In the genomic region with DNA sequence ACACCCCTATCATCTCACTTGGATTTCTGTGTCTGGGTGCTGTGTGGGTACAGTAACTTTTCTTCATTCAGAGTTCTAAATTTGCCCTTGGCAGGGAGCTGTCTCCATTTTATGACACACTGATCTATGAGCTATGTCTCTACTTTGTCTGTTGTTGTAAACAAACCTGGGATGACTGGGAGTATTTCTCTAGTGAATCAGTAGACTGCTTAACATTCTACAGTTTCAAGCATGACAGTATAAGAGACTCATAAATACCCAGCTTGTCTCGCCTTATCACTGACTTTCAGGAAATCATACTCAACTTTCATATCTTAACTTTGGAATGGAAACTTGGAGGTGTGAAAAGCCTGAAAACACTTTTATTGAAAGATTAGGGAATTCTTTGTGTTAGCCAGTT, we compare ENCODE assay signal across 1 cellular context.
TF ChIP-seq lines count a peak whose summit lies in the region.

No MANE protein-coding gene starts in this region.

TF ChIP-seq in IMR-90, 13 proteins besides CTCF, POLR2A, EP300 and RAD21 (continued from another document):
- TF ChIP-seq, protein P1, sequence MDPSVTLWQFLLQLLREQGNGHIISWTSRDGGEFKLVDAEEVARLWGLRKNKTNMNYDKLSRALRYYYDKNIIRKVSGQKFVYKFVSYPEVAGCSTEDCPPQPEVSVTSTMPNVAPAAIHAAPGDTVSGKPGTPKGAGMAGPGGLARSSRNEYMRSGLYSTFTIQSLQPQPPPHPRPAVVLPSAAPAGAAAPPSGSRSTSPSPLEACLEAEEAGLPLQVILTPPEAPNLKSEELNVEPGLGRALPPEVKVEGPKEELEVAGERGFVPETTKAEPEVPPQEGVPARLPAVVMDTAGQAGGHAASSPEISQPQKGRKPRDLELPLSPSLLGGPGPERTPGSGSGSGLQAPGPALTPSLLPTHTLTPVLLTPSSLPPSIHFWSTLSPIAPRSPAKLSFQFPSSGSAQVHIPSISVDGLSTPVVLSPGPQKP (IDR thresholded peaks at IDR 0.05; ENCODE audit: borderline replicate concordance, low read depth, low read length) = no peak
- TF ChIP-seq, protein P2, sequence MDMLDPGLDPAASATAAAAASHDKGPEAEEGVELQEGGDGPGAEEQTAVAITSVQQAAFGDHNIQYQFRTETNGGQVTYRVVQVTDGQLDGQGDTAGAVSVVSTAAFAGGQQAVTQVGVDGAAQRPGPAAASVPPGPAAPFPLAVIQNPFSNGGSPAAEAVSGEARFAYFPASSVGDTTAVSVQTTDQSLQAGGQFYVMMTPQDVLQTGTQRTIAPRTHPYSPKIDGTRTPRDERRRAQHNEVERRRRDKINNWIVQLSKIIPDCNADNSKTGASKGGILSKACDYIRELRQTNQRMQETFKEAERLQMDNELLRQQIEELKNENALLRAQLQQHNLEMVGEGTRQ (IDR thresholded peaks at IDR 0.05; ENCODE audit: low read depth, low read length) = no peak
- no peak for TF ChIP-seq FOS (IDR thresholded peaks at IDR 0.05; ENCODE audit: low read depth, low read length)
- no peak for TF ChIP-seq MXI1 (IDR thresholded peaks at IDR 0.05; ENCODE audit: borderline replicate concordance, low read depth, low read length)
